Comparison of ENCODE assay signal across 9 cellular contexts in genomic region chr13:114115796-114116195, GRCh38. TPM values are rescaled to one million over a fixed set of nuclear protein-coding genes. Genes with fewer than 3 reads are reported as not detected.
DNase-seq lines count a peak whose midpoint lies in the region; ATAC-seq and TF ChIP-seq lines count a peak whose summit lies in the region.
"Had no signal": no experiment of that assay in that cellular context is flagged by ENCODE, and none has a peak within 500 bp of the region (broad histone marks: within the 10 kb centered on the region; RNA-seq: fewer than 3 reads in every experiment).

No MANE protein-coding gene starts in this region.

- TF ChIP-seq POLR2A in HCT116 (IDR thresholded peaks at IDR 0.05; ENCODE audit: borderline replicate concordance, extremely low read depth, insufficient read depth, insufficient read length): no peak

- no peaks in the 10 kb centered on the region for H3K9me3 Mint-ChIP-seq in central memory CD8-positive, alpha-beta T cell
- no peaks in the 10 kb centered on the region for H3K9me3 Mint-ChIP-seq in natural killer cell treated with Interleukin-12 subunit alpha and Interleukin-12 subunit beta and Interleukin-15 and Interleukin-18, amount 100 ng/mL, for 72 hours

- DNase-seq in HCT116 (ENCODE audit: low read depth, low spot score): no peak
- DNase-seq in central memory CD8-positive, alpha-beta T cell (ENCODE audit: low spot score in 2 of 2): no peak
- DNase-seq in natural killer cell treated with Interleukin-12 subunit alpha and Interleukin-12 subunit beta and Interleukin-15 and Interleukin-18, amount 100 ng/mL, for 72 hours (ENCODE audit: low spot score): no peak
- no peak for DNase-seq in AML-193 (lab: John Stamatoyannopoulos, UW)
- DNase-seq in NCI-H146 (lab: John Stamatoyannopoulos, UW): no peak
- no peak for DNase-seq in H4 (ENCODE audit: low spot score)
- DNase-seq in middle frontal gyrus (ENCODE audit: extremely low spot score, low spot score): no peak
- DNase-seq: DMS153 had no signal

- intact Hi-C loops in HCT116 (cut with micrococcal nuclease): no loop called here

- ATAC-seq in HCT116: no peak
- no peak for ATAC-seq in central memory CD8-positive, alpha-beta T cell (replicated peaks; ENCODE audit: extremely low read depth, poor library complexity, severe bottlenecking)
- no peak for ATAC-seq in natural killer cell treated with Interleukin-12 subunit alpha and Interleukin-12 subunit beta and Interleukin-15 and Interleukin-18, amount 100 ng/mL, for 72 hours

- POLR2A ChIA-PET in HCT116 (lab: Charles Lee): no interaction called here

- peaks cover 60% of the 10 kb centered on the region for H3K79me2 ChIP-seq in ACC112 (ENCODE audit: control insufficient read depth, insufficient read depth, low read length, unreplicated experiment)
- H3K79me2 ChIP-seq in HCT116 (ENCODE audit: insufficient read depth, low read length): peaks cover 57% of the 10 kb centered on the region

- TF ChIP-seq CTCF in HCT116 (IDR thresholded peaks at IDR 0.05 in 2 of 3, conservative IDR thresholded peaks at IDR 0.05 in 1 of 3; ENCODE audit: borderline replicate concordance in 1 of 3, insufficient read depth in 1 of 3, low read depth in 2 of 3, low read length in 2 of 3): no peak

- H3K9me3 ChIP-seq in HCT116 (ENCODE audit: control insufficient read depth in 1 of 2, insufficient read depth in 1 of 2, low read depth in 1 of 2, low read length in 2 of 2): no peaks in the 10 kb centered on the region

- H3K4me3 ChIP-seq in ACC112 (ENCODE audit: low read depth, low read length): peak overlapping the region; percentile 46; the same call in 1 of the 2 replicates
- no peak overlapping the region for H3K4me3 ChIP-seq in HCT116 (replicated peaks in 1 of 2; ENCODE audit: low read depth in 1 of 2, low read length in 2 of 2)

- peak overlapping the region; percentile 46 for H3K27ac Mint-ChIP-seq in central memory CD8-positive, alpha-beta T cell (ENCODE audit: low read depth)
- peak overlapping the region; percentile 76 for H3K27ac Mint-ChIP-seq in natural killer cell treated with Interleukin-12 subunit alpha and Interleukin-12 subunit beta and Interleukin-15 and Interleukin-18, amount 100 ng/mL, for 72 hours

- RAD21 ChIA-PET in HCT116 (lab: Charles Lee; ENCODE audit: low non-redundant PET in 1 of 2, low total read pairs in 2 of 2, uncharacterized antibody in 2 of 2, unreplicated experiment in 2 of 2): no interaction called here

- peak overlapping the region; percentile 84 for H3K27ac ChIP-seq in ACC112 (ENCODE audit: low read depth, low read length)
- no peak overlapping the region for H3K27ac ChIP-seq in HCT116 (ENCODE audit: low read depth, low read length)

- peak overlapping the region; percentile 39 for H3K4me2 ChIP-seq in HCT116 (ENCODE audit: low read length)

- H3K4me1 Mint-ChIP-seq in central memory CD8-positive, alpha-beta T cell: peaks cover 65% of the 10 kb centered on the region
- peaks cover 41 to 42% of the 10 kb centered on the region in 2 donors for H3K4me1 Mint-ChIP-seq in natural killer cell treated with Interleukin-12 subunit alpha and Interleukin-12 subunit beta and Interleukin-15 and Interleukin-18, amount 100 ng/mL, for 72 hours (ENCODE audit: low read depth in 2 of 2)

- BruUV-seq in HCT116 (replicated peaks; lab: Mats Ljungman, UMichigan): no TSS peak

- H3K9me2 ChIP-seq in HCT116 (ENCODE audit: insufficient read depth): no peaks in the 10 kb centered on the region

- CTCF ChIA-PET in HCT116 (lab: Charles Lee): no interaction called here

- peak overlapping the region; percentile 7 for H3K4me3 Mint-ChIP-seq in central memory CD8-positive, alpha-beta T cell
- peak overlapping the region; percentile 45 for H3K4me3 Mint-ChIP-seq in natural killer cell treated with Interleukin-12 subunit alpha and Interleukin-12 subunit beta and Interleukin-15 and Interleukin-18, amount 100 ng/mL, for 72 hours

- H3K36me3 Mint-ChIP-seq in central memory CD8-positive, alpha-beta T cell (ENCODE audit: insufficient read depth): peaks cover 47% of the 10 kb centered on the region
- no peaks in the 10 kb centered on the region for H3K36me3 Mint-ChIP-seq in natural killer cell treated with Interleukin-12 subunit alpha and Interleukin-12 subunit beta and Interleukin-15 and Interleukin-18, amount 100 ng/mL, for 72 hours

- no peak overlapping the region for H3K9ac ChIP-seq in HCT116 (ENCODE audit: low read length)

- H2AFZ ChIP-seq in ACC112 (ENCODE audit: low read length, unreplicated experiment) (no peak overlapping the region), HCT116 (ENCODE audit: low read depth, low read length, poor library complexity, severe bottlenecking) (no peak overlapping the region)

- H3K27me3 Mint-ChIP-seq in central memory CD8-positive, alpha-beta T cell: no peaks in the 10 kb centered on the region
- H3K27me3 Mint-ChIP-seq in natural killer cell treated with Interleukin-12 subunit alpha and Interleukin-12 subunit beta and Interleukin-15 and Interleukin-18, amount 100 ng/mL, for 72 hours: no peaks in the 10 kb centered on the region

- peaks cover 45% of the 10 kb centered on the region for H3K4me1 ChIP-seq in ACC112 (ENCODE audit: control insufficient read depth, insufficient read depth, low read length, unreplicated experiment)
- H3K4me1 ChIP-seq in HCT116 (ENCODE audit: control insufficient read depth in 1 of 2, insufficient read depth in 2 of 2, low read length in 2 of 2): peaks cover 4 to 34% of the 10 kb centered on the region in 2 experiments; a peak in 3 of 4 replicates

- no peaks in the 10 kb centered on the region for H4K20me1 ChIP-seq in HCT116 (ENCODE audit: insufficient read depth)

- H3K36me3 ChIP-seq in ACC112 (ENCODE audit: insufficient read depth, low read length): no peaks in the 10 kb centered on the region
- no peaks in the 10 kb centered on the region for H3K36me3 ChIP-seq in HCT116 (ENCODE audit: control insufficient read depth in 1 of 2, insufficient read depth in 2 of 2, low read length in 2 of 2)

- H3K27me3 ChIP-seq in ACC112 (ENCODE audit: insufficient read depth, low read length) (no peaks in the 10 kb centered on the region), HCT116 (ENCODE audit: insufficient read depth, low read length) (no peaks in the 10 kb centered on the region)

- no peak for TF ChIP-seq RAD21 in HCT116 (IDR thresholded peaks at IDR 0.05; ENCODE audit: low read depth)

TF ChIP-seq in HCT116, 20 proteins besides CTCF, POLR2A, EP300 and RAD21:
- TF ChIP-seq CEBPB (IDR thresholded peaks at IDR 0.05; ENCODE audit: low read depth): no peak
- TF ChIP-seq EZH2phosphoT487 (IDR thresholded peaks at IDR 0.05; ENCODE audit: borderline replicate concordance): no peak
- 0 out of 2 replicates have a peak, but pooled peaks have one; percentile 1 for TF ChIP-seq FOSL1 (IDR thresholded peaks at IDR 0.05; ENCODE audit: low read depth)
- no peak for TF ChIP-seq ELF1 (IDR thresholded peaks at IDR 0.05; ENCODE audit: borderline replicate concordance, low read depth)
- TF ChIP-seq ZBTB33 (IDR thresholded peaks at IDR 0.05; ENCODE audit: extremely low read depth, insufficient replicate concordance, low read length): no peak
- no peak for TF ChIP-seq EGR1 (IDR thresholded peaks at IDR 0.05; ENCODE audit: low read depth)
- no peak for TF ChIP-seq SRF (IDR thresholded peaks at IDR 0.05; ENCODE audit: low read depth)

RNA-seq across cellular contexts. Expression of gene RASA3, which starts 16.6 kb away (rescaled TPM):
- 18.6 TPM for total RNA-seq in HCT116 (2021; ENCODE audit: unreplicated experiment)
- 14.8 and 15.2 TPM in 2 replicates for polyA plus RNA-seq in HCT116 (2012)
- total RNA-seq in natural killer cell treated with Interleukin-12 subunit alpha and Interleukin-12 subunit beta and Interleukin-15 and Interleukin-18, amount 100 ng/mL, for 72 hours: 10 to 100 TPM in 1 of 2 donors, 1 to 10 TPM in 1; 6.9 to 11.7 TPM
- total RNA-seq in H4 (2014; rRNA removed; shearing (Covaris generic)): 6.3 and 7.1 TPM in 2 replicates
